Comparison of ENCODE assay signal across 14 cellular contexts in genomic region chrX:123408856-123409737, GRCh38.
DNase-seq lines count a peak whose midpoint lies in the region; ATAC-seq, FAIRE-seq and TF ChIP-seq lines count a peak whose summit lies in the region.
"Had no signal": no experiment of that assay in that cellular context is flagged by ENCODE, and none has a peak within 500 bp of the region (broad histone marks: within the 10 kb centered on the region; RNA-seq: fewer than 3 reads in every experiment).

No MANE protein-coding gene starts in this region.

- POLR2A ChIA-PET in BJ (lab: Charles Lee), result no interaction called here

- H3K9me3 Mint-ChIP-seq in immature natural killer cell, result peaks cover 0 to 2% (median 0%) of the 10 kb centered on the region in 6 donors
- H3K9me3 Mint-ChIP-seq: stimulated activated naive CD8-positive, alpha-beta T cell treated with anti-CD3 and anti-CD28 coated beads, Interleukin-15, Interleukin-2, amounts not matched to agents 100 ng/mL and 50 ng/mL, for 24 hours had no signal

- 0 out of 2 replicates have a peak, but pooled peaks cover 1% of the 10 kb centered on the region for H3K36me3 ChIP-seq in BJ (ENCODE audit: control insufficient read depth, insufficient read depth, low read length)
- H3K36me3 ChIP-seq: brain microvascular endothelial cell had no signal

- H3K4me1 Mint-ChIP-seq in immature natural killer cell, result peaks cover 0 to 6% of the 10 kb centered on the region in 2 donors
- H3K4me1 Mint-ChIP-seq: neural crest cell had no signal

- no peaks in the 10 kb centered on the region for H3K27me3 ChIP-seq in BJ (ENCODE audit: control insufficient read depth, insufficient read depth, low read length)
- H3K27me3 ChIP-seq: brain microvascular endothelial cell had no signal

- H3K4me3 Mint-ChIP-seq in immature natural killer cell, result no peak overlapping the region
- H3K4me3 Mint-ChIP-seq: neural crest cell; stimulated activated naive CD8-positive, alpha-beta T cell treated with anti-CD3 and anti-CD28 coated beads, Interleukin-15, Interleukin-2, amounts not matched to agents 100 ng/mL and 50 ng/mL, for 24 hours had no signal

- DNase-seq in BJ (ENCODE audit: low read depth), result peak; percentile 25
- no peak for DNase-seq in urothelium cell line (ENCODE audit: low spot score)
- DNase-seq in C1 segment of cervical spinal cord (lab: John Stamatoyannopoulos, UW), result no peak
- no peak for DNase-seq in GM19238 (ENCODE audit: insufficient read length, low spot score)
- no peak for DNase-seq in immature natural killer cell
- DNase-seq: brain microvascular endothelial cell, NCI-H226 had no signal

- TF ChIP-seq CTCF in BJ (IDR thresholded peaks at IDR 0.05; ENCODE audit: insufficient read depth, low read depth, low read length), result no peak

- no peaks in the 10 kb centered on the region for H3K36me3 Mint-ChIP-seq in immature natural killer cell

- ATAC-seq in GM19035 (IDR thresholded peaks at IDR 0.05; ENCODE audit: unreplicated experiment) (peak; percentile 40), HG02852 (IDR thresholded peaks at IDR 0.05; ENCODE audit: unreplicated experiment) (peak; percentile 61)

- CTCF ChIA-PET in BJ (lab: Yijun Ruan, JAX), result no interaction called here

- no peak overlapping the region for H3K27ac Mint-ChIP-seq in immature natural killer cell
- H3K27ac Mint-ChIP-seq: stimulated activated naive CD8-positive, alpha-beta T cell treated with anti-CD3 and anti-CD28 coated beads, Interleukin-15, Interleukin-2, amounts not matched to agents 100 ng/mL and 50 ng/mL, for 24 hours had no signal

- peak overlapping the region; percentile 30 for H3K27ac ChIP-seq in angular gyrus (ENCODE audit: low read depth, low read length)
- H3K27ac ChIP-seq: brain microvascular endothelial cell, SK-N-MC had no signal

- peaks cover 2 to 10% (median 3%) of the 10 kb centered on the region in 3 donors for H3K27me3 Mint-ChIP-seq in immature natural killer cell (ENCODE audit: low read depth in 3 of 3)
- H3K27me3 Mint-ChIP-seq: stimulated activated naive CD8-positive, alpha-beta T cell treated with anti-CD3 and anti-CD28 coated beads, Interleukin-15, Interleukin-2, amounts not matched to agents 100 ng/mL and 50 ng/mL, for 24 hours had no signal

- no peak for FAIRE-seq in urothelium cell line (lab: Jason Lieb, UNC)
- FAIRE-seq: keratinocyte had no signal

- no peak overlapping the region for H3K4me3 ChIP-seq in BJ (ENCODE audit: low read depth, low read length)
- H3K4me3 ChIP-seq: SK-N-MC had no signal
